In the genomic region with DNA sequence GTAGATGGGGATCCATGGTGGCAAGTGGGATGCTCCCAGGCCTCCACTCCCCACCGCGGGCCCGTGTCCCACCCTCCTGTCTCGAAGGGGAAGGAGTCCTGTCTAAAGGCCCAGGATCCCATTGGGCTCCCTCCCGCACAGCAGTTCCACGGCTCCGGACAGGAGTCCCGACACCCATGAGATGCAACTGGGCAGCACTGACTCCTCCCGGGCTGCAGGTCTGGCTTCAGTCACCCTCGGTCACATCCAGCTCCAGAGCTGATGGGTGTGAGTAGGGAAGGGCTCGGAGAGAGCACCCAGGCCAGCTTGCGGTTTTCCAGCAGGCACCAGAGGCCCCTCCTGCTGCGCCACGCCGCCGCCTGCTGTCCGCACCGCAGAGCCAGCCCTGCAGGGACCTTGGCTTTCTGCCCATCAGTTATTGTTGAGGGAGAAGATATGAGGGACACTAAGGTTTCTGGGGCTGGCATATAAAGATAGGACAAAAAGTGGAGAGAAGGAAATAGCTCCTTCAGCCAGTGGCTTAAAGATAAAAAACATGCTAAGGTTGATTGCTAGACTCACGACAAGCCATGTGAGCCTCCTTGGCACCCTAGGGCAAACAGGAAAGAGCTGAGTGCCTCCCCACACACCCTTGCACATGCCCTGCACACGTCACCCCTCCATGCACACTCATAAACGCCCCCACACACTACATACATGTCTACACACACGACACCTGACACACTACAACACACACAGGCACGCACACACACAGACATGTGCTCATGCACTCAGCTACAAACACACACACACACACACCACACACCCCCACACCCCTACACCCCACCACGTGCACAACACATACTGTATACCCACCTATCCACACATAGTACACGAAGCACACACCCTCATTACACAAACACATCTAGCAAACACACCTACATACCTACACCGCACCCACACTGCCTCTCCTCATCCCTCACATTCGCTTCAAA, we compare ENCODE assay signal across 1 cellular context.
TF ChIP-seq lines count a peak whose summit lies in the region.

No MANE protein-coding gene starts in this region.

TF ChIP-seq in HEK293, 187 proteins besides CTCF, POLR2A, EP300 and RAD21 (continued from another document and continues in another):
- TF ChIP-seq, protein P1, sequence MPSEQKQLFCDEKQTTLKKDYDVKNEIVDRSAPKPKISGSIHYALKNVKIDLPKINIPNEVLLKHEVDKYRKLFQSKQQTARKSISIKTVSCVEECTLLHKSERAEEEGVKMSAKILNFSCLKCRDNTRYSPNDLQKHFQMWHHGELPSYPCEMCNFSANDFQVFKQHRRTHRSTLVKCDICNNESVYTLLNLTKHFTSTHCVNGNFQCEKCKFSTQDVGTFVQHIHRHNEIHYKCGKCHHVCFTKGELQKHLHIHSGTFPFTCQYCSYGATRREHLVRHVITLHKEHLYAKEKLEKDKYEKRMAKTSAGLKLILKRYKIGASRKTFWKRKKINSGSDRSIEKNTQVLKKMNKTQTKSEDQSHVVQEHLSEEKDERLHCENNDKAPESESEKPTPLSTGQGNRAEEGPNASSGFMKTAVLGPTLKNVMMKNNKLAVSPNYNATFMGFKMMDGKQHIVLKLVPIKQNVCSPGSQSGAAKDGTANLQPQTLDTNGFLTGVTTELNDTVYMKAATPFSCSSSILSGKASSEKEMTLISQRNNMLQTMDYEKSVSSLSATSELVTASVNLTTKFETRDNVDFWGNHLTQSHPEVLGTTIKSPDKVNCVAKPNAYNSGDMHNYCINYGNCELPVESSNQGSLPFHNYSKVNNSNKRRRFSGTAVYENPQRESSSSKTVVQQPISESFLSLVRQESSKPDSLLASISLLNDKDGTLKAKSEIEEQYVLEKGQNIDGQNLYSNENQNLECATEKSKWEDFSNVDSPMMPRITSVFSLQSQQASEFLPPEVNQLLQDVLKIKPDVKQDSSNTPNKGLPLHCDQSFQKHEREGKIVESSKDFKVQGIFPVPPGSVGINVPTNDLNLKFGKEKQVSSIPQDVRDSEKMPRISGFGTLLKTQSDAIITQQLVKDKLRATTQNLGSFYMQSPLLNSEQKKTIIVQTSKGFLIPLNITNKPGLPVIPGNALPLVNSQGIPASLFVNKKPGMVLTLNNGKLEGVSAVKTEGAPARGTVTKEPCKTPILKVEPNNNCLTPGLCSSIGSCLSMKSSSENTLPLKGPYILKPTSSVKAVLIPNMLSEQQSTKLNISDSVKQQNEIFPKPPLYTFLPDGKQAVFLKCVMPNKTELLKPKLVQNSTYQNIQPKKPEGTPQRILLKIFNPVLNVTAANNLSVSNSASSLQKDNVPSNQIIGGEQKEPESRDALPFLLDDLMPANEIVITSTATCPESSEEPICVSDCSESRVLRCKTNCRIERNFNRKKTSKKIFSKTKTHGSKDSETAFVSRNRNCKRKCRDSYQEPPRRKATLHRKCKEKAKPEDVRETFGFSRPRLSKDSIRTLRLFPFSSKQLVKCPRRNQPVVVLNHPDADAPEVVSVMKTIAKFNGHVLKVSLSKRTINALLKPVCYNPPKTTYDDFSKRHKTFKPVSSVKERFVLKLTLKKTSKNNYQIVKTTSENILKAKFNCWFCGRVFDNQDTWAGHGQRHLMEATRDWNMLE (tag by site-specific recombination; conservative IDR thresholded peaks at IDR 0.05; ENCODE audit: low read depth) = no peak
- TF ChIP-seq, protein P2, sequence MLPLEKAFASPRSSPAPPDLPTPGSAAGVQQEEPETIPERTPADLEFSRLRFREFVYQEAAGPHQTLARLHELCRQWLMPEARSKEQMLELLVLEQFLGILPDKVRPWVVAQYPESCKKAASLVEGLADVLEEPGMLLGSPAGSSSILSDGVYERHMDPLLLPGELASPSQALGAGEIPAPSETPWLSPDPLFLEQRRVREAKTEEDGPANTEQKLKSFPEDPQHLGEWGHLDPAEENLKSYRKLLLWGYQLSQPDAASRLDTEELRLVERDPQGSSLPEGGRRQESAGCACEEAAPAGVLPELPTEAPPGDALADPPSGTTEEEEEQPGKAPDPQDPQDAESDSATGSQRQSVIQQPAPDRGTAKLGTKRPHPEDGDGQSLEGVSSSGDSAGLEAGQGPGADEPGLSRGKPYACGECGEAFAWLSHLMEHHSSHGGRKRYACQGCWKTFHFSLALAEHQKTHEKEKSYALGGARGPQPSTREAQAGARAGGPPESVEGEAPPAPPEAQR (tag by site-specific recombination; IDR thresholded peaks at IDR 0.05) = no peak
- TF ChIP-seq ZSCAN4 (tag by site-specific recombination; IDR thresholded peaks at IDR 0.05) = peak; percentile 83
- TF ChIP-seq GLI2 (tag by site-specific recombination; IDR thresholded peaks at IDR 0.05; ENCODE audit: borderline replicate concordance, low read depth) = no peak
- 0 out of 2 replicates have a peak, but pooled peaks have one; percentile 30 for TF ChIP-seq SP7 (tag by site-specific recombination; IDR thresholded peaks at IDR 0.05)
- TF ChIP-seq PRDM10 (tag by site-specific recombination; IDR thresholded peaks at IDR 0.05) = no peak
- no peak for TF ChIP-seq MEIS1 (CRISPR knock-in tag; IDR thresholded peaks at IDR 0.05; ENCODE audit: borderline replicate concordance)
- TF ChIP-seq ZNF280D (tag by site-specific recombination; IDR thresholded peaks at IDR 0.05) = no peak
- peak; percentile 98 for TF ChIP-seq ZFHX2 (tag by site-specific recombination; conservative IDR thresholded peaks at IDR 0.05)
- no peak for TF ChIP-seq ZNF2 (tag by site-specific recombination; IDR thresholded peaks at IDR 0.05)
- peak; percentile 66 for TF ChIP-seq KLF17 (tag by site-specific recombination; IDR thresholded peaks at IDR 0.05)
- TF ChIP-seq ZNF664 (tag by site-specific recombination; IDR thresholded peaks at IDR 0.05) = no peak
- TF ChIP-seq ZNF791 (tag by site-specific recombination; IDR thresholded peaks at IDR 0.05) = peak; percentile 80; the same call in 1 of the 2 replicates
- TF ChIP-seq ZNF660 (tag by site-specific recombination; IDR thresholded peaks at IDR 0.05) = 0 out of 2 replicates have a peak, but pooled peaks have one; percentile 28
- no peak for TF ChIP-seq SP3 (tag by site-specific recombination; IDR thresholded peaks at IDR 0.05)
- TF ChIP-seq KLF1 (tag by site-specific recombination; IDR thresholded peaks at IDR 0.05) = peak; percentile 80
- TF ChIP-seq ZNF211 (tag by site-specific recombination; IDR thresholded peaks at IDR 0.05; ENCODE audit: low read depth) = no peak
- peak; percentile 97 for TF ChIP-seq EGR2 (tag by site-specific recombination; IDR thresholded peaks at IDR 0.05; ENCODE audit: low read depth)
- TF ChIP-seq TSHZ1 (tag by site-specific recombination; IDR thresholded peaks at IDR 0.05; ENCODE audit: borderline replicate concordance) = no peak; the same call in 1 of the 2 replicates
- TF ChIP-seq ZNF654 (tag by site-specific recombination; IDR thresholded peaks at IDR 0.05; ENCODE audit: low read depth) = peak; percentile 62
- TF ChIP-seq, protein P3, sequence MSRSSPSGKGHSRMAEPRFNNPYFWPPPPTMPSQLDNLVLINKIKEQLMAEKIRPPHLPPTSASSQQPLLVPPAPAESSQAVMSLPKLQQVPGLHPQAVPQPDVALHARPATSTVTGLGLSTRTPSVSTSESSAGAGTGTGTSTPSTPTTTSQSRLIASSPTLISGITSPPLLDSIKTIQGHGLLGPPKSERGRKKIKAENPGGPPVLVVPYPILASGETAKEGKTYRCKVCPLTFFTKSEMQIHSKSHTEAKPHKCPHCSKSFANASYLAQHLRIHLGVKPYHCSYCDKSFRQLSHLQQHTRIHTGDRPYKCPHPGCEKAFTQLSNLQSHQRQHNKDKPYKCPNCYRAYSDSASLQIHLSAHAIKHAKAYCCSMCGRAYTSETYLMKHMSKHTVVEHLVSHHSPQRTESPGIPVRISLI (tag by site-specific recombination; IDR thresholded peaks at IDR 0.05) = no peak
- TF ChIP-seq, protein P4, sequence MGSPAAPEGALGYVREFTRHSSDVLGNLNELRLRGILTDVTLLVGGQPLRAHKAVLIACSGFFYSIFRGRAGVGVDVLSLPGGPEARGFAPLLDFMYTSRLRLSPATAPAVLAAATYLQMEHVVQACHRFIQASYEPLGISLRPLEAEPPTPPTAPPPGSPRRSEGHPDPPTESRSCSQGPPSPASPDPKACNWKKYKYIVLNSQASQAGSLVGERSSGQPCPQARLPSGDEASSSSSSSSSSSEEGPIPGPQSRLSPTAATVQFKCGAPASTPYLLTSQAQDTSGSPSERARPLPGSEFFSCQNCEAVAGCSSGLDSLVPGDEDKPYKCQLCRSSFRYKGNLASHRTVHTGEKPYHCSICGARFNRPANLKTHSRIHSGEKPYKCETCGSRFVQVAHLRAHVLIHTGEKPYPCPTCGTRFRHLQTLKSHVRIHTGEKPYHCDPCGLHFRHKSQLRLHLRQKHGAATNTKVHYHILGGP (tag by site-specific recombination; IDR thresholded peaks at IDR 0.05) = peak; percentile 31; the same call in 1 of the 2 replicates
- peak; percentile 30; the same call in 1 of the 2 replicates for TF ChIP-seq ZBTB17 (tag by site-specific recombination; IDR thresholded peaks at IDR 0.05)
- 0 out of 2 replicates have a peak, but pooled peaks have one; percentile 40 for TF ChIP-seq ZNF266 (tag by site-specific recombination; IDR thresholded peaks at IDR 0.05; ENCODE audit: low read depth)
